In the genomic region with DNA sequence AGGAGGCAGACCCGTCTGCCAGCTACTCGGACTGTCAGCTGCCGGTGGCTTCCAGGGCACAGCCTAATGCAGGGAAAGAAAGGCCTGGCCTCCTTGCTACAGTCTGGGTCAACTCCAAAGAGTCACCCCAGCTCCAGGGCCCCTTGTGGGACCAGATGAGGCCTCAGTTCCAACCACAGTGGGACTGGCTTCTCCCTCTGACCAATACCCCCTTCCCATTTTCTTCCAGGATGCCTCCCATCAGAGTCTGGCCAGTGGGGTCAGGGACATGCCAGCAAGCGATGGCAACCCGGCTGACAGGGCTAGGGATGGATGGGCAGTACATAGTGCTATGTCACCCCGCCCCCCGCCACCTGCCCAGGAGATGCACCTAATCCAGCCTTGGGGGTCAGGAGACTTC, we compare ENCODE assay signal across 25 cellular contexts.
"Had no signal": no experiment of that assay in that cellular context is flagged by ENCODE, and none has a peak within 500 bp of the region (broad histone marks: within the 10 kb centered on the region; RNA-seq: fewer than 3 reads in every experiment).

No MANE protein-coding gene starts in this region.

- H3K9ac ChIP-seq: neural progenitor cell had no signal

- H3K4me1 ChIP-seq: left lung, neural progenitor cell, testis, transverse colon, upper lobe of left lung had no signal

- H3K36me3 Mint-ChIP-seq: immature natural killer cell; memory B cell; naive thymus-derived CD8-positive, alpha-beta T cell; neural progenitor cell had no signal

- H3K27me3 Mint-ChIP-seq: progenitor cell of endocrine pancreas had no signal

- H2AFZ ChIP-seq: neural progenitor cell had no signal

- ATAC-seq: left colon; naive thymus-derived CD8-positive, alpha-beta T cell; stimulated activated memory B cell treated with anti-CD40 and anti-IgM and Interleukin-4, amounts not matched to agents 10 μg/mL and 1 μg/mL and 100 μg/mL, for 72 hours; stimulated activated naive CD8-positive, alpha-beta T cell treated with anti-CD3 and anti-CD28 coated beads, Interleukin-15, amount 100 ng/mL, for 72 hours had no signal

- H3K27ac ChIP-seq: left lung, neural progenitor cell, ovary, right atrium auricular region, right lobe of liver, testis, thyroid gland, transverse colon, upper lobe of left lung, vagina had no signal

- DNase-seq: hypothalamus; immature natural killer cell; kidney; left colon; left lung; stimulated activated CD4-positive, alpha-beta T cell treated with anti-CD3 and anti-CD28 coated beads, Interleukin-2, amount 100 ng/mL, for 48 hours; stimulated activated CD4-positive, alpha-beta T cell treated with anti-CD3 and anti-CD28 coated beads, Interleukin-4, amount 100 ng/mL, for 4 hours; stimulated activated CD8-positive, alpha-beta memory T cell treated with anti-CD3 and anti-CD28 coated beads, Interleukin-4, amount 100 ng/mL, for 48 hours; stimulated activated naive CD4-positive, alpha-beta T cell treated with Interleukin-2 at 50 U/mL for 16 hours; stimulated activated naive CD8-positive, alpha-beta T cell treated with anti-CD3 and anti-CD28 coated beads, Interleukin-15, amount 100 ng/mL, for 72 hours; substantia nigra; thyroid gland; transverse colon; upper lobe of left lung had no signal

- H3K36me3 ChIP-seq: left lung, neural progenitor cell, ovary, right atrium auricular region, right lobe of liver, thyroid gland, transverse colon, upper lobe of left lung, vagina had no signal

- H3K4me3 ChIP-seq: left lung, neural progenitor cell, ovary, right atrium auricular region, right lobe of liver, testis, thyroid gland, transverse colon, upper lobe of left lung, vagina had no signal

- H3K4me3 Mint-ChIP-seq: immature natural killer cell; memory B cell; naive thymus-derived CD8-positive, alpha-beta T cell; nephron; neural progenitor cell; stimulated activated memory B cell treated with anti-CD40 and anti-IgM and Interleukin-4, amounts not matched to agents 10 μg/mL and 1 μg/mL and 100 μg/mL, for 72 hours; stimulated activated naive CD8-positive, alpha-beta T cell treated with anti-CD3 and anti-CD28 coated beads, Interleukin-15, amount 100 ng/mL, for 72 hours had no signal

- H3K9me3 ChIP-seq: left lung, ovary, right atrium auricular region, right lobe of liver, testis, thyroid gland, transverse colon, upper lobe of left lung, vagina had no signal

- H3K27ac Mint-ChIP-seq: immature natural killer cell; memory B cell; progenitor cell of endocrine pancreas; stimulated activated memory B cell treated with anti-CD40 and anti-IgM and Interleukin-4, amounts not matched to agents 10 μg/mL and 1 μg/mL and 100 μg/mL, for 72 hours; stimulated activated naive CD8-positive, alpha-beta T cell treated with anti-CD3 and anti-CD28 coated beads, Interleukin-15, amount 100 ng/mL, for 72 hours had no signal

- H3K9me3 Mint-ChIP-seq: immature natural killer cell; memory B cell; naive thymus-derived CD8-positive, alpha-beta T cell; stimulated activated memory B cell treated with anti-CD40 and anti-IgM and Interleukin-4, amounts not matched to agents 10 μg/mL and 1 μg/mL and 100 μg/mL, for 72 hours; stimulated activated naive CD8-positive, alpha-beta T cell treated with anti-CD3 and anti-CD28 coated beads, Interleukin-15, amount 100 ng/mL, for 72 hours had no signal

- H3K27me3 ChIP-seq: left lung, neural progenitor cell, ovary, right atrium auricular region, right lobe of liver, testis, thyroid gland, transverse colon, upper lobe of left lung, vagina had no signal

- H3K4me1 Mint-ChIP-seq: immature natural killer cell; memory B cell; stimulated activated memory B cell treated with anti-CD40 and anti-IgM and Interleukin-4, amounts not matched to agents 10 μg/mL and 1 μg/mL and 100 μg/mL, for 72 hours had no signal

- H3K4me2 ChIP-seq: neural progenitor cell had no signal
